In genomic region chr13:97125810-97126738, GRCh38 we compare ENCODE assay signal across 8 cellular contexts.
A peak's percentile ranks its signal among the peaks of the same experiment; 100 is the strongest.
DNase-seq lines count a peak whose midpoint lies in the region; ATAC-seq, FAIRE-seq and TF ChIP-seq lines count a peak whose summit lies in the region.

No MANE protein-coding gene starts in this region.

- H3K27ac ChIP-seq in stomach, result peak overlapping the region in 4 of 5 donors; percentile 38 to 81 (median 48)

- H3K4me3 ChIP-seq in fibroblast of villous mesenchyme (ENCODE audit: low read depth, low read length) (peak overlapping the region; percentile 21), stomach (no peak overlapping the region)

- FAIRE-seq in D721Med (lab: Jason Lieb, UNC), result no peak

- no peaks in the 10 kb centered on the region for H3K9me3 ChIP-seq in stomach

- intact Hi-C loops in stomach (cut with DNase I; ENCODE audit: low total_unique reads), result no loop called here

- H3K4me1 ChIP-seq in stomach, result peaks cover 0 to 45% (median 29%) of the 10 kb centered on the region in 4 donors

- no peak for TF ChIP-seq EP300 in stomach (IDR thresholded peaks at IDR 0.05)

- no peak for TF ChIP-seq POLR2A in stomach (IDR thresholded peaks at IDR 0.05)

- H3K27me3 ChIP-seq in stomach, result no peaks in the 10 kb centered on the region

- H3K36me3 ChIP-seq in stomach, result no peaks in the 10 kb centered on the region

- WGBS in stomach, 5 donors, result 54 to 70% (median 67%) methylated on average over 13 of the region's 13 CpGs

- peak; percentile 14 for DNase-seq in stimulated activated CD4-positive, alpha-beta T cell treated with anti-CD3 and anti-CD28 coated beads, Interleukin-4, amount 100 ng/mL, for 24 hours
- no peak for DNase-seq in stimulated activated CD4-positive, alpha-beta T cell treated with anti-CD3 and anti-CD28 coated beads, Interleukin-4, amount 100 ng/mL, for 1 hour
- DNase-seq in NCI-H524 (lab: John Stamatoyannopoulos, UW) (peak; percentile 72 to 93), fibroblast of villous mesenchyme (ENCODE audit: low read depth) (peak; percentile 94), stomach (no peak), C1 segment of cervical spinal cord (lab: John Stamatoyannopoulos, UW) (no peak), D721Med (ENCODE audit: insufficient read length, low spot score) (no peak)

- TF ChIP-seq CTCF in fibroblast of villous mesenchyme (IDR thresholded peaks at IDR 0.05; ENCODE audit: insufficient read depth, low read depth, low read length) (peak; percentile 3), stomach (IDR thresholded peaks at IDR 0.05) (no peak), D721Med (IDR thresholded peaks at IDR 0.05; ENCODE audit: insufficient read depth, missing control alignments) (no peak)

- peak; percentile 94 for ATAC-seq in HG02840 (IDR thresholded peaks at IDR 0.05; ENCODE audit: low FRiP score, unreplicated experiment)

Comparison
In these comparisons a context has a peak if more than half of its experiments do, and no peak if none do; other contexts are left out.
1. DNase-seq: peak in stimulated activated CD4-positive, alpha-beta T cell treated with anti-CD3 and anti-CD28 coated beads, Interleukin-4, amount 100 ng/mL, for 24 hours (single experiment), NCI-H524 (2 of 2) and fibroblast of villous mesenchyme (single experiment); none in stimulated activated CD4-positive, alpha-beta T cell treated with anti-CD3 and anti-CD28 coated beads, Interleukin-4, amount 100 ng/mL, for 1 hour (single experiment), stomach (single experiment), C1 segment of cervical spinal cord (0 of 14) and D721Med (single experiment).